ENCODE assay signal across 22 cellular contexts in the genomic region with DNA sequence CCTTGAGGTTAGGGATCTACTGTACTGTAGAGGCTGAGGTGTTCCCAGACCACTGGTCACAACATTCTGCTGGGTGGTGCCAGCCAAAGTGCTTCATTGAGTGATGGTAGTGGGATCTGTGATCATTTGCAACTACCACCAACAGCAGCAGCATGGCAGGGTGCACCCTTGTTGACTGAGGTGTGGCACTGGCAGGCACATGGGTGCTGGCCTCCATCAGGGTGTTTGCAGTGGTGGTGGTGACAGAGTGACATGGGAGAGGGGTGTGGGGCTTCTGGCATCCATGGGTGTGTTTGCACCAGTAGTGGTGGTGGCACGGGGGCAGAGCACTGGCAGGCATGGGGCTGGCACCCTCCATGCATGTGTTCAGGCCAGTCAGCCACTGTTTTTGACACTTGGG.
DNase-seq lines count a peak whose midpoint lies in the region; ATAC-seq and TF ChIP-seq lines count a peak whose summit lies in the region.
"Had no signal": no experiment of that assay in that cellular context is flagged by ENCODE, and none has a peak within 500 bp of the region (broad histone marks: within the 10 kb centered on the region; RNA-seq: fewer than 3 reads in every experiment).

No MANE protein-coding gene starts in this region.

- no peaks in the 10 kb centered on the region for H3K36me3 ChIP-seq in mammary epithelial cell (ENCODE audit: insufficient read depth, low read length)
- H3K36me3 ChIP-seq in neuronal stem cell (replicated peaks in 1 of 2; ENCODE audit: control insufficient read depth in 2 of 2, insufficient read depth in 2 of 2, low read length in 2 of 2): no peaks in the 10 kb centered on the region
- H3K36me3 ChIP-seq: BLaER1 had no signal

- WGBS in mammary epithelial cell (ENCODE audit: low coverage, missing lambda C conversion rate): 100% methylated on average over 1 of the region's 1 CpG
- no CpG with 5 or more reads among the region's 1 CpG for WGBS in neuronal stem cell (ENCODE audit: extremely low coverage in 2 of 2, insufficient read length in 2 of 2, insufficient replicate concordance in 1 of 2), 2 donors

- intact Hi-C loops in mammary epithelial cell (cut with micrococcal nuclease) (no loop called here), MCF 10A (cut with micrococcal nuclease) (no loop called here)

- H3K4me1 Mint-ChIP-seq in MCF 10A (ENCODE audit: insufficient read depth, unreplicated experiment) (no peaks in the 10 kb centered on the region), progenitor cell of endocrine pancreas (ENCODE audit: low read depth) (no peaks in the 10 kb centered on the region)
- no peaks in the 10 kb centered on the region for H3K4me1 Mint-ChIP-seq in stimulated activated effector memory CD8-positive, alpha-beta T cell treated with anti-CD3 and anti-CD28 coated beads, Interleukin-12 subunit alpha, Interleukin-12 subunit beta, amount 100 ng/mL, for 72 hours
- H3K4me1 Mint-ChIP-seq in activated T-helper 17 cell treated with anti-CD3 and anti-CD28 coated beads, Interleukin-2, amount 50 U/mL, for 72 hours: no peaks in the 10 kb centered on the region
- H3K4me1 Mint-ChIP-seq: B cell; CD4-positive, CD25-positive, alpha-beta regulatory T cell; H9 had no signal

- H3K36me3 Mint-ChIP-seq in MCF 10A (ENCODE audit: insufficient read depth, unreplicated experiment) (no peaks in the 10 kb centered on the region), progenitor cell of endocrine pancreas (ENCODE audit: insufficient read depth) (peaks cover 7% of the 10 kb centered on the region)
- H3K36me3 Mint-ChIP-seq in stimulated activated effector memory CD8-positive, alpha-beta T cell treated with anti-CD3 and anti-CD28 coated beads, Interleukin-12 subunit alpha, Interleukin-12 subunit beta, amount 100 ng/mL, for 72 hours: peaks cover 6% of the 10 kb centered on the region
- no peaks in the 10 kb centered on the region for H3K36me3 Mint-ChIP-seq in activated T-helper 17 cell treated with anti-CD3 and anti-CD28 coated beads, Interleukin-2, amount 50 U/mL, for 72 hours (ENCODE audit: low read depth)
- H3K36me3 Mint-ChIP-seq: CD4-positive, CD25-positive, alpha-beta regulatory T cell; CD8-positive, alpha-beta T cell had no signal

- no peak overlapping the region for H4K8ac ChIP-seq in neuronal stem cell (ENCODE audit: low read depth, low read length)

- no peak overlapping the region for H2BK15ac ChIP-seq in neuronal stem cell (ENCODE audit: low read length)

- no peak overlapping the region for H3K4me3 ChIP-seq in mammary epithelial cell (replicated peaks in 1 of 3; ENCODE audit: insufficient read depth in 1 of 3, low read depth in 2 of 3, low read length in 3 of 3)
- peak overlapping the region in 1 of 2 donors; percentile 30 for H3K4me3 ChIP-seq in neuronal stem cell (ENCODE audit: low read length in 2 of 2)
- H3K4me3 ChIP-seq: BLaER1, GM12878, GM23248 had no signal

- H3K79me1 ChIP-seq in neuronal stem cell (ENCODE audit: low read depth, low read length): no peaks in the 10 kb centered on the region

- H3K23ac ChIP-seq in neuronal stem cell (ENCODE audit: low read depth, low read length, poor library complexity): no peak overlapping the region

- TF ChIP-seq CTCF in mammary epithelial cell (conservative IDR thresholded peaks at IDR 0.05 in 1 of 2, IDR thresholded peaks at IDR 0.05 in 1 of 2; ENCODE audit: extremely low read depth in 1 of 2, insufficient read depth in 1 of 2, low read depth in 1 of 2, low read length in 2 of 2): no peak
- no peak for TF ChIP-seq CTCF in MCF 10A (IDR thresholded peaks at IDR 0.05; ENCODE audit: unreplicated experiment)
- no peak for TF ChIP-seq CTCF in progenitor cell of endocrine pancreas (IDR thresholded peaks at IDR 0.05; ENCODE audit: unreplicated experiment)

- H2BK12ac ChIP-seq in neuronal stem cell (ENCODE audit: low read length): no peak overlapping the region

- peak; percentile 19 for ATAC-seq in stimulated activated effector memory CD8-positive, alpha-beta T cell treated with anti-CD3 and anti-CD28 coated beads, Interleukin-12 subunit alpha, Interleukin-12 subunit beta, amount 100 ng/mL, for 72 hours
- no peak for ATAC-seq in SK-N-SH treated with all-trans-retinoic acid at 6 μM for 48 hours
- no peak for ATAC-seq in activated T-helper 17 cell treated with anti-CD3 and anti-CD28 coated beads, Interleukin-2, amount 50 U/mL, for 72 hours (replicated peaks)
- ATAC-seq: CD8-positive, alpha-beta T cell; GM12878; HCT116 had no signal

- H2BK120ac ChIP-seq in neuronal stem cell (ENCODE audit: low read depth, low read length): peak overlapping the region; percentile 6

- H3K9me3 ChIP-seq in mammary epithelial cell (replicated peaks; ENCODE audit: insufficient read depth, low read length): no peaks in the 10 kb centered on the region
- H3K9me3 ChIP-seq in neuronal stem cell (replicated peaks in 1 of 2; ENCODE audit: control insufficient read depth in 2 of 2, insufficient read depth in 1 of 2, low read depth in 1 of 2, low read length in 2 of 2): peaks cover 0 to 5% of the 10 kb centered on the region in 2 donors
- H3K9me3 ChIP-seq: BLaER1 had no signal

- BruUV-seq in mammary epithelial cell (replicated peaks; lab: Mats Ljungman, UMichigan): no TSS peak
- no TSS peak for BruUV-seq in MCF 10A (replicated peaks; lab: Mats Ljungman, UMichigan)

- no peaks in the 10 kb centered on the region for H3K27me3 ChIP-seq in mammary epithelial cell (ENCODE audit: insufficient read depth, low read length)
- H3K27me3 ChIP-seq in neuronal stem cell (ENCODE audit: control insufficient read depth in 3 of 3, insufficient read depth in 3 of 3, low read depth in 1 of 3, low read length in 3 of 3): no peaks in the 10 kb centered on the region
- H3K27me3 ChIP-seq: BLaER1 had no signal

- H3K14ac ChIP-seq in neuronal stem cell (ENCODE audit: low read length): no peak overlapping the region

- no peaks in the 10 kb centered on the region for H4K20me1 ChIP-seq in mammary epithelial cell (ENCODE audit: insufficient read depth, low read length)
- H4K20me1 ChIP-seq: BLaER1 had no signal

- no peak overlapping the region for H3K4me3 Mint-ChIP-seq in MCF 10A (ENCODE audit: unreplicated experiment)
- no peak overlapping the region for H3K4me3 Mint-ChIP-seq in stimulated activated effector memory CD8-positive, alpha-beta T cell treated with anti-CD3 and anti-CD28 coated beads, Interleukin-12 subunit alpha, Interleukin-12 subunit beta, amount 100 ng/mL, for 72 hours
- H3K4me3 Mint-ChIP-seq in progenitor cell of endocrine pancreas (ENCODE audit: low read depth): no peak overlapping the region
- H3K4me3 Mint-ChIP-seq in activated T-helper 17 cell treated with anti-CD3 and anti-CD28 coated beads, Interleukin-2, amount 50 U/mL, for 72 hours: no peak overlapping the region
- H3K4me3 Mint-ChIP-seq: B cell; CD4-positive, CD25-positive, alpha-beta regulatory T cell; CD8-positive, alpha-beta T cell; H9 had no signal

- H3K9ac ChIP-seq in mammary epithelial cell (ENCODE audit: insufficient read depth, low read length) (no peak overlapping the region), neuronal stem cell (ENCODE audit: low read depth, low read length, poor library complexity) (no peak overlapping the region)
- H3K9ac ChIP-seq: BLaER1, GM23248 had no signal

- H3K9me3 Mint-ChIP-seq in MCF 10A (ENCODE audit: unreplicated experiment) (no peaks in the 10 kb centered on the region), progenitor cell of endocrine pancreas (ENCODE audit: low read depth) (peaks cover 15% of the 10 kb centered on the region)
- peaks cover 6% of the 10 kb centered on the region for H3K9me3 Mint-ChIP-seq in stimulated activated effector memory CD8-positive, alpha-beta T cell treated with anti-CD3 and anti-CD28 coated beads, Interleukin-12 subunit alpha, Interleukin-12 subunit beta, amount 100 ng/mL, for 72 hours
- no peaks in the 10 kb centered on the region for H3K9me3 Mint-ChIP-seq in activated T-helper 17 cell treated with anti-CD3 and anti-CD28 coated beads, Interleukin-2, amount 50 U/mL, for 72 hours

- H3K27me3 Mint-ChIP-seq in MCF 10A (ENCODE audit: insufficient read depth, unreplicated experiment) (no peaks in the 10 kb centered on the region), progenitor cell of endocrine pancreas (no peaks in the 10 kb centered on the region)
- no peaks in the 10 kb centered on the region for H3K27me3 Mint-ChIP-seq in activated T-helper 17 cell treated with anti-CD3 and anti-CD28 coated beads, Interleukin-2, amount 50 U/mL, for 72 hours
- H3K27me3 Mint-ChIP-seq: B cell; CD4-positive, CD25-positive, alpha-beta regulatory T cell had no signal

- no peak overlapping the region for H3K4ac ChIP-seq in neuronal stem cell (ENCODE audit: low read length)

- H2BK5ac ChIP-seq in neuronal stem cell (ENCODE audit: low read length): no peak overlapping the region

- H3K27ac Mint-ChIP-seq in MCF 10A (ENCODE audit: low read depth, unreplicated experiment) (no peak overlapping the region), progenitor cell of endocrine pancreas (no peak overlapping the region)
- no peak overlapping the region for H3K27ac Mint-ChIP-seq in stimulated activated effector memory CD8-positive, alpha-beta T cell treated with anti-CD3 and anti-CD28 coated beads, Interleukin-12 subunit alpha, Interleukin-12 subunit beta, amount 100 ng/mL, for 72 hours
- no peak overlapping the region for H3K27ac Mint-ChIP-seq in activated T-helper 17 cell treated with anti-CD3 and anti-CD28 coated beads, Interleukin-2, amount 50 U/mL, for 72 hours
- H3K27ac Mint-ChIP-seq: B cell; CD4-positive, CD25-positive, alpha-beta regulatory T cell; CD8-positive, alpha-beta T cell; H9 had no signal

- H3K18ac ChIP-seq in neuronal stem cell (ENCODE audit: low read length): peak overlapping the region; percentile 52

- H3K27ac ChIP-seq in mammary epithelial cell (ENCODE audit: insufficient read depth, low read depth, low read length): no peak overlapping the region
- no peak overlapping the region for H3K27ac ChIP-seq in neuronal stem cell (replicated peaks; ENCODE audit: low read length)
- H3K27ac ChIP-seq: 22Rv1, BLaER1, C4-2B, GM23248 had no signal

- POLR2A ChIA-PET in MCF 10A (lab: Yijun Ruan, JAX): no interaction called here

- in situ Hi-C loops in mammary epithelial cell (cut with MboI; ENCODE audit: low sequenced_read_pairs in 2 of 2): no loop called here

- H3K4me1 ChIP-seq in mammary epithelial cell (ENCODE audit: insufficient read depth, low read length): no peaks in the 10 kb centered on the region
- no peaks in the 10 kb centered on the region for H3K4me1 ChIP-seq in neuronal stem cell (ENCODE audit: control insufficient read depth in 2 of 2, insufficient read depth in 1 of 2, low read depth in 1 of 2, low read length in 2 of 2)
- H3K4me1 ChIP-seq: BLaER1 had no signal

- no peaks in the 10 kb centered on the region for H3K79me2 ChIP-seq in mammary epithelial cell (ENCODE audit: insufficient read depth, low read length)

- H2AK5ac ChIP-seq in neuronal stem cell (ENCODE audit: low read depth, low read length): peak overlapping the region; percentile 6

- dilution Hi-C loops in mammary epithelial cell (cut with HindIII; ENCODE audit: low sequenced_read_pairs): no loop called here

- CTCF ChIA-PET in mammary epithelial cell (lab: Charles Lee; ENCODE audit: low non-redundant PET) (no interaction called here), MCF 10A (lab: Yijun Ruan, JAX) (no interaction called here)

- H3K4me2 ChIP-seq in mammary epithelial cell (ENCODE audit: insufficient read depth, low read depth, low read length): no peak overlapping the region
- no peak overlapping the region for H3K4me2 ChIP-seq in neuronal stem cell (ENCODE audit: insufficient read depth, low read length, poor library complexity, severe bottlenecking)
- H3K4me2 ChIP-seq: BLaER1 had no signal

- H4K91ac ChIP-seq in neuronal stem cell (ENCODE audit: low read depth, low read length, poor library complexity): no peak overlapping the region

- DNase-seq in mammary epithelial cell: no peak
- DNase-seq in MCF 10A (ENCODE audit: unreplicated experiment): no peak
- no peak for DNase-seq in neuronal stem cell (ENCODE audit: low spot score)
- no peak for DNase-seq in stimulated activated effector memory CD8-positive, alpha-beta T cell treated with anti-CD3 and anti-CD28 coated beads, Interleukin-12 subunit alpha, Interleukin-12 subunit beta, amount 100 ng/mL, for 72 hours (ENCODE audit: low spot score in 2 of 2)
- DNase-seq in NCI-H187 treated with DMSO at 0.1 percent for 48 hours (lab: John Stamatoyannopoulos, UW): no peak
- no peak for DNase-seq in progenitor cell of endocrine pancreas (ENCODE audit: low spot score, unreplicated experiment)
- DNase-seq: CD4-positive, CD25-positive, alpha-beta regulatory T cell; CD8-positive, alpha-beta T cell; DMS 273 treated with DMSO at 0.1 percent for 48 hours; DMS79; EL; GDM1; GM23248; H9 had no signal

- H2AFZ ChIP-seq in mammary epithelial cell (ENCODE audit: low read depth, low read length): peak overlapping the region; percentile 0
- H2AFZ ChIP-seq in neuronal stem cell (ENCODE audit: low read length): no peak overlapping the region
- H2AFZ ChIP-seq: GM23248 had no signal
